ENCODE assay signal across 9 cellular contexts in genomic region chr7:72493850-72494661, GRCh38.
A peak's percentile ranks its signal among the peaks of the same experiment; 100 is the strongest.
DNase-seq lines count a peak whose midpoint lies in the region; ATAC-seq and TF ChIP-seq lines count a peak whose summit lies in the region.
"Had no signal": no experiment of that assay in that cellular context is flagged by ENCODE, and none has a peak within 500 bp of the region (broad histone marks: within the 10 kb centered on the region; RNA-seq: fewer than 3 reads in every experiment).

No MANE protein-coding gene starts in this region.

- BruUV-seq in Caco-2 (replicated peaks; lab: Mats Ljungman, UMichigan): no TSS peak

- H3K9me3 ChIP-seq in Caco-2: peaks cover 13% of the 10 kb centered on the region
- H3K9me3 ChIP-seq in HEK293 (ENCODE audit: control insufficient read depth, insufficient read depth, low read depth, low read length): no peaks in the 10 kb centered on the region
- H3K9me3 ChIP-seq in upper lobe of right lung: peaks cover 3% of the 10 kb centered on the region

- TF ChIP-seq CTCF in Caco-2 (IDR thresholded peaks at IDR 0.05; ENCODE audit: insufficient read depth in 1 of 2, low read depth in 1 of 2, low read length in 1 of 2, severe bottlenecking in 1 of 2, unreplicated experiment in 1 of 2) (peak; percentile 73 to 85), HEK293 (tag by site-specific recombination; IDR thresholded peaks at IDR 0.05) (no peak), fibroblast of mammary gland (conservative IDR thresholded peaks at IDR 0.05; ENCODE audit: control insufficient read depth, insufficient read depth, low read depth, low read length) (peak; percentile 59), nephron progenitor cell (IDR thresholded peaks at IDR 0.05) (peak; percentile 83), upper lobe of right lung (IDR thresholded peaks at IDR 0.05) (peak; percentile 71)

- H3K27ac ChIP-seq in HEK293 (ENCODE audit: extremely low read depth, low read depth, low read length) (no peak overlapping the region), upper lobe of right lung (no peak overlapping the region)

- H3K4me1 Mint-ChIP-seq in Caco-2 (ENCODE audit: low read depth, unreplicated experiment) (no peaks in the 10 kb centered on the region), nephron progenitor cell (no peaks in the 10 kb centered on the region)
- no peaks in the 10 kb centered on the region for H3K4me1 Mint-ChIP-seq in activated CD8-positive, alpha-beta memory T cell treated with anti-CD3 and anti-CD28 coated beads, Interleukin-2, amount 10 ng/mL, durations not matched to agents 7 days and 5 days

- H3K27ac Mint-ChIP-seq in Caco-2 (ENCODE audit: unreplicated experiment): no peak overlapping the region
- no peak overlapping the region for H3K27ac Mint-ChIP-seq in activated CD8-positive, alpha-beta memory T cell treated with anti-CD3 and anti-CD28 coated beads, Interleukin-2, amount 10 ng/mL, durations not matched to agents 7 days and 5 days
- H3K27ac Mint-ChIP-seq in nephron progenitor cell: no peak overlapping the region
- H3K27ac Mint-ChIP-seq: T-helper 1 cell treated with Interleukin-12 subunit alpha and Interleukin-12 subunit beta and Interleukin-4 antibody, amounts not matched to agents 30 μg/mL and 1 μg/mL, for 36 hours had no signal

- peak; percentile 68 to 75 for DNase-seq in Caco-2
- DNase-seq in NCI-H69 (lab: John Stamatoyannopoulos, UW): peak; percentile 84
- DNase-seq in activated CD8-positive, alpha-beta memory T cell treated with anti-CD3 and anti-CD28 coated beads, Interleukin-2, amount 10 ng/mL, durations not matched to agents 7 days and 5 days: peak; percentile 60
- peak; percentile 48 for DNase-seq in fibroblast of mammary gland (ENCODE audit: low read depth)
- peak; percentile 85 for DNase-seq in nephron progenitor cell
- DNase-seq in upper lobe of right lung: peak; percentile 72

- no peak for ATAC-seq in activated CD8-positive, alpha-beta memory T cell treated with anti-CD3 and anti-CD28 coated beads, Interleukin-2, amount 10 ng/mL, durations not matched to agents 7 days and 5 days
- ATAC-seq in upper lobe of right lung (peak; percentile 86), HG03571 (IDR thresholded peaks at IDR 0.05; ENCODE audit: unreplicated experiment) (no peak)

- H3K36me3 ChIP-seq in Caco-2 (ENCODE audit: control insufficient read depth, insufficient read depth, low read length) (no peaks in the 10 kb centered on the region), HEK293 (ENCODE audit: control insufficient read depth in 2 of 2, insufficient read depth in 1 of 2, low read length in 2 of 2) (no peaks in the 10 kb centered on the region), upper lobe of right lung (no peaks in the 10 kb centered on the region)

- CTCF ChIA-PET in Caco-2 (lab: Charles Lee): no interaction called here
- CTCF ChIA-PET in HEK293 (lab: Yijun Ruan, JAX): interaction anchor here (0.6 to 2.4 kb wide), 19 partner anchors 9 to 1514 kb away, joined by 3 to 15 read pairs (median 3); no protein-coding TSS in a partner anchor
- CTCF ChIA-PET in activated CD8-positive, alpha-beta memory T cell treated with anti-CD3 and anti-CD28 coated beads, Interleukin-2, amount 10 ng/mL, durations not matched to agents 7 days and 5 days (lab: Charles Lee): interaction anchor here (0.8 to 1.6 kb wide), 6 partner anchors 10 to 191 kb away, joined by 3 to 4 read pairs (median 3); no protein-coding TSS in a partner anchor

- intact Hi-C loops in Caco-2 (cut with micrococcal nuclease; ENCODE audit: unreplicated experiment): loop anchor here (10.0 kb wide), 1 partner anchor 141 kb away; no protein-coding TSS in a partner anchor
- intact Hi-C loops in upper lobe of right lung (cut with DNase I): no loop called here

- H3K27me3 Mint-ChIP-seq in Caco-2 (ENCODE audit: insufficient read depth, unreplicated experiment): no peaks in the 10 kb centered on the region
- H3K27me3 Mint-ChIP-seq in activated CD8-positive, alpha-beta memory T cell treated with anti-CD3 and anti-CD28 coated beads, Interleukin-2, amount 10 ng/mL, durations not matched to agents 7 days and 5 days: no peaks in the 10 kb centered on the region
- peaks cover 9% of the 10 kb centered on the region for H3K27me3 Mint-ChIP-seq in nephron progenitor cell (ENCODE audit: low read depth, poor library complexity)

- H3K4me3 ChIP-seq in Caco-2 (ENCODE audit: low read depth, low read length) (no peak overlapping the region), HEK293 (ENCODE audit: low read depth, low read length) (no peak overlapping the region), fibroblast of mammary gland (ENCODE audit: control insufficient read depth, low read depth, low read length) (no peak overlapping the region), upper lobe of right lung (no peak overlapping the region)

- H3K4me3 Mint-ChIP-seq in Caco-2 (ENCODE audit: unreplicated experiment) (no peak overlapping the region), nephron progenitor cell (no peak overlapping the region)
- H3K4me3 Mint-ChIP-seq in activated CD8-positive, alpha-beta memory T cell treated with anti-CD3 and anti-CD28 coated beads, Interleukin-2, amount 10 ng/mL, durations not matched to agents 7 days and 5 days: no peak overlapping the region
- H3K4me3 Mint-ChIP-seq: T-helper 1 cell treated with Interleukin-12 subunit alpha and Interleukin-12 subunit beta and Interleukin-4 antibody, amounts not matched to agents 30 μg/mL and 1 μg/mL, for 36 hours had no signal

- POLR2A ChIA-PET in Caco-2 (lab: Charles Lee) (interaction anchor here (0.6 kb wide), 1 partner anchor 272 kb away, joined by 3 read pairs; no protein-coding TSS in a partner anchor), HEK293 (lab: Yijun Ruan, JAX) (interaction anchor here (0.6 kb wide), 1 partner anchor 14 kb away, joined by 7 read pairs; no protein-coding TSS in a partner anchor)

- no peaks in the 10 kb centered on the region for H3K36me3 Mint-ChIP-seq in Caco-2 (ENCODE audit: insufficient read depth, unreplicated experiment)
- H3K36me3 Mint-ChIP-seq in activated CD8-positive, alpha-beta memory T cell treated with anti-CD3 and anti-CD28 coated beads, Interleukin-2, amount 10 ng/mL, durations not matched to agents 7 days and 5 days: no peaks in the 10 kb centered on the region
- peaks cover 12% of the 10 kb centered on the region for H3K36me3 Mint-ChIP-seq in nephron progenitor cell (ENCODE audit: low read depth)

- H3K27me3 ChIP-seq in Caco-2 (replicated peaks; ENCODE audit: control insufficient read depth, insufficient read depth, low read length): no peaks in the 10 kb centered on the region
- no peaks in the 10 kb centered on the region for H3K27me3 ChIP-seq in upper lobe of right lung

- peaks cover 11% of the 10 kb centered on the region for H3K9me3 Mint-ChIP-seq in Caco-2 (ENCODE audit: unreplicated experiment)
- no peaks in the 10 kb centered on the region for H3K9me3 Mint-ChIP-seq in activated CD8-positive, alpha-beta memory T cell treated with anti-CD3 and anti-CD28 coated beads, Interleukin-2, amount 10 ng/mL, durations not matched to agents 7 days and 5 days (ENCODE audit: low read depth)
- H3K9me3 Mint-ChIP-seq in nephron progenitor cell: peaks cover 35% of the 10 kb centered on the region

- H3K4me1 ChIP-seq in Caco-2 (no peaks in the 10 kb centered on the region), HEK293 (ENCODE audit: control insufficient read depth, insufficient read depth, low read length) (no peaks in the 10 kb centered on the region), upper lobe of right lung (no peaks in the 10 kb centered on the region)

TF ChIP-seq in HEK293, 187 proteins besides CTCF, POLR2A, EP300 and RAD21:
- no peak for TF ChIP-seq HOXA7 (CRISPR knock-in tag; IDR thresholded peaks at IDR 0.05; ENCODE audit: borderline replicate concordance)
- TF ChIP-seq ZNF658 (tag by site-specific recombination; IDR thresholded peaks at IDR 0.05): no peak
- 0 out of 2 replicates have a peak, but pooled peaks have one; percentile 28 for TF ChIP-seq ZNF2 (tag by site-specific recombination; IDR thresholded peaks at IDR 0.05)
- TF ChIP-seq ZNF24 (tag by site-specific recombination; IDR thresholded peaks at IDR 0.05): no peak
- no peak for TF ChIP-seq ZNF214 (tag by site-specific recombination; IDR thresholded peaks at IDR 0.05; ENCODE audit: borderline replicate concordance)
- peak; percentile 31; the same call in 1 of the 2 replicates for TF ChIP-seq ZNF654 (tag by site-specific recombination; IDR thresholded peaks at IDR 0.05; ENCODE audit: low read depth)
- TF ChIP-seq SCRT2 (tag by site-specific recombination; IDR thresholded peaks at IDR 0.05): 0 out of 2 replicates have a peak, but pooled peaks have one; percentile 21
- TF ChIP-seq GLI2 (tag by site-specific recombination; IDR thresholded peaks at IDR 0.05; ENCODE audit: borderline replicate concordance, low read depth): no peak
- no peak for TF ChIP-seq ZNF239 (tag by site-specific recombination; IDR thresholded peaks at IDR 0.05)
- no peak for TF ChIP-seq ZNF18 (tag by site-specific recombination; IDR thresholded peaks at IDR 0.05)
- peak; percentile 76; the same call in 1 of the 2 replicates for TF ChIP-seq ZNF10 (tag by site-specific recombination; IDR thresholded peaks at IDR 0.05)
- no peak for TF ChIP-seq ZNF777 (tag by site-specific recombination; IDR thresholded peaks at IDR 0.05; ENCODE audit: borderline replicate concordance)
- no peak for TF ChIP-seq ZNF391 (tag by site-specific recombination; IDR thresholded peaks at IDR 0.05; ENCODE audit: borderline replicate concordance, low read depth)
- no peak for TF ChIP-seq ZNF112 (tag by site-specific recombination; IDR thresholded peaks at IDR 0.05)
